ENCODE assay signal across 14 cellular contexts in the genomic region with DNA sequence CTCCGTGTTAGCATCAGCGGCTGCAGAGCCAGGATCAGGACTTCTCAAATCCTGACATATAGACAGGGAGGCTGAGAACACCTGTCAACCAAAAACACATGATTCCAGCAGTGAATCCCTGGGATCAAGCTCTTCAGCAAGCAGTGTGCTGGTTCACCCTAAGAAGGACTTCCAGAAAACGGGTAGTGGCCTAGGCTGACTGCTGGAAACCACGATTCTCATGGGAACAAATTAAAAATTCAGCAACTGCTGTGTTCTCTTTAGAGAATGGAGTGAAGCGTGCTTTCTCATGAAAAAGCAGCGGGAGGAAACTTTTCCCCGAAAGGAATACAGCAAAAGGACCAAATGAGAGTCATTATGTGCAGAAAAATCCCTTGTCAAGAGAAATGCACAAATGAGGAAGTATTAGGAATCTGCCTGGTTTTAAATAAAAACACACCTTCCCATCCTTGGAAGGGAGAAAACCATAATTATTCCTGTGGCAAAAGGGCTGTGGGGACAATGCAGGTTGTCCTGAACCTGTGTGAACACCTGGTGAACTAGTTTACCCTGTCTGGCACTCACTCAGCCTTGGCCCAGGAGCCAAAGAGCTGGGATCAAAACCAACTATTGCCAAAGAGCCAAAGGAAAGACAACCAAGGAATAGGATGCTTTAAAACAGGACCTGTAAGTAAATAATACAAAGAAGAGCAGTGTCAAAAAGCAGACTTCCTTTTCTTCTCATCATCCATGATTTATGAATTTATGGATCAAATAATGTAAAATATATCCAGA.
"Had no signal": no experiment of that assay in that cellular context is flagged by ENCODE, and none has a peak within 500 bp of the region (broad histone marks: within the 10 kb centered on the region; RNA-seq: fewer than 3 reads in every experiment).

No MANE protein-coding gene starts in this region.

- H3K9me3 ChIP-seq: lower lobe of right lung, suprapubic skin, upper lobe of left lung had no signal

- H3K4me1 ChIP-seq: lower lobe of right lung, upper lobe of left lung had no signal

- H3K27ac Mint-ChIP-seq: activated naive CD4-positive, alpha-beta T cell treated with anti-CD3 and anti-CD28 coated beads, Interleukin-2, amount 10 ng/mL, durations not matched to agents 7 days and 5 days; natural killer cell; T-helper 17 cell; WTC11 had no signal

- H3K4me3 ChIP-seq: hepatocyte, lower lobe of right lung, suprapubic skin, upper lobe of left lung had no signal

- H3K36me3 Mint-ChIP-seq: activated naive CD4-positive, alpha-beta T cell treated with anti-CD3 and anti-CD28 coated beads, Interleukin-2, amount 10 ng/mL, durations not matched to agents 7 days and 5 days; natural killer cell; WTC11 had no signal

- ATAC-seq: lower lobe of right lung; natural killer cell; stimulated activated naive CD8-positive, alpha-beta T cell treated with anti-CD3 and anti-CD28 coated beads, Interleukin-15, Interleukin-2, amounts not matched to agents 100 U/mL and 50 U/mL, for 24 hours; T-helper 17 cell had no signal

- H3K79me2 ChIP-seq: hepatocyte had no signal

- H3K27me3 Mint-ChIP-seq: activated naive CD4-positive, alpha-beta T cell treated with anti-CD3 and anti-CD28 coated beads, Interleukin-2, amount 10 ng/mL, durations not matched to agents 7 days and 5 days had no signal

- DNase-seq: activated CD4-positive, alpha-beta T cell treated with anti-CD3 and anti-CD28 coated beads for 48 hours; activated naive CD4-positive, alpha-beta T cell treated with anti-CD3 and anti-CD28 coated beads, Interleukin-2, amount 10 ng/mL, durations not matched to agents 7 days and 5 days; effector memory CD4-positive, alpha-beta T cell; lower lobe of right lung; natural killer cell; occipital lobe; stimulated activated CD4-positive, alpha-beta T cell treated with anti-CD3 and anti-CD28 coated beads, Interleukin-4, amount 100 ng/mL, for 1 hour; stimulated activated CD8-positive, alpha-beta memory T cell treated with anti-CD3 and anti-CD28 coated beads, Interleukin-4, amount 100 ng/mL, for 48 hours; stimulated activated naive CD8-positive, alpha-beta T cell treated with anti-CD3 and anti-CD28 coated beads, Interleukin-15, Interleukin-2, amounts not matched to agents 100 U/mL and 50 U/mL, for 24 hours; T-helper 17 cell; upper lobe of left lung had no signal

- H3K4me2 ChIP-seq: hepatocyte had no signal

- H3K4me1 Mint-ChIP-seq: natural killer cell had no signal

- H2AFZ ChIP-seq: hepatocyte had no signal

- H3K27me3 ChIP-seq: hepatocyte, suprapubic skin, upper lobe of left lung had no signal

- H3K27ac ChIP-seq: hepatocyte, lower lobe of right lung, suprapubic skin, upper lobe of left lung had no signal

- H3K9me3 Mint-ChIP-seq: activated naive CD4-positive, alpha-beta T cell treated with anti-CD3 and anti-CD28 coated beads, Interleukin-2, amount 10 ng/mL, durations not matched to agents 7 days and 5 days; natural killer cell; WTC11 had no signal

- H3K4me3 Mint-ChIP-seq: activated naive CD4-positive, alpha-beta T cell treated with anti-CD3 and anti-CD28 coated beads, Interleukin-2, amount 10 ng/mL, durations not matched to agents 7 days and 5 days; natural killer cell; T-helper 17 cell; WTC11 had no signal

- H3K36me3 ChIP-seq: lower lobe of right lung, suprapubic skin, upper lobe of left lung had no signal
